Comparison of ENCODE assay signal across 10 cellular contexts in genomic region chr19:35904312-35905068, GRCh38. TPM values are rescaled to one million over a fixed set of nuclear protein-coding genes. Genes with fewer than 3 reads are reported as not detected.
DNase-seq lines count a peak whose midpoint lies in the region; ATAC-seq, FAIRE-seq and TF ChIP-seq lines count a peak whose summit lies in the region.
"Had no signal": no experiment of that assay in that cellular context is flagged by ENCODE, and none has a peak within 500 bp of the region (broad histone marks: within the 10 kb centered on the region; RNA-seq: fewer than 3 reads in every experiment).

No MANE protein-coding gene starts in this region.

- no peak for TF ChIP-seq POLR2A in GM12878 (IDR thresholded peaks at IDR 0.05; ENCODE audit: low read depth, low read length)

- peak overlapping the region; percentile 100 for H3K4me3 Mint-ChIP-seq in CD4-positive, alpha-beta T cell
- H3K4me3 Mint-ChIP-seq in neural crest cell: peak overlapping the region; percentile 35

- CTCF ChIA-PET in CD4-positive, alpha-beta T cell (lab: Charles Lee): interaction anchor here (1.7 kb wide), 1 partner anchor 27 kb away, joined by 5 read pairs; no protein-coding TSS in a partner anchor
- CTCF ChIA-PET in GM12878 (lab: Yijun Ruan, JAX): interaction anchor here (3.1 kb wide), 1 partner anchor 25 kb away, joined by 13 read pairs; no protein-coding TSS in a partner anchor

- no peaks in the 10 kb centered on the region for H3K9me3 Mint-ChIP-seq in CD4-positive, alpha-beta T cell
- H3K9me3 Mint-ChIP-seq in neural crest cell: no peaks in the 10 kb centered on the region

- no TSS peak for BruUV-seq in GM12878 (replicated peaks; lab: Mats Ljungman, UMichigan)

- TF ChIP-seq EP300 in GM12878 (IDR thresholded peaks at IDR 0.05; ENCODE audit: borderline replicate concordance in 1 of 2, control insufficient read depth in 1 of 2, low read depth in 2 of 2, low read length in 2 of 2): no peak

- no peaks in the 10 kb centered on the region for H4K20me1 ChIP-seq in GM12878 (ENCODE audit: control insufficient read depth, insufficient read depth)

- no peak for TF ChIP-seq RAD21 in GM12878 (IDR thresholded peaks at IDR 0.05; ENCODE audit: insufficient read depth, low read depth, low read length)

- no peak overlapping the region for H3K9ac ChIP-seq in GM12878 (ENCODE audit: control insufficient read depth, insufficient read depth, low read length)

- no peak for DNase-seq in CD4-positive, alpha-beta T cell
- DNase-seq in Kasumi-1 (lab: John Stamatoyannopoulos, UW): peak; percentile 60 to 78
- DNase-seq in GM12878 (ENCODE audit: low read depth, low spot score): no peak
- DNase-seq in neural crest cell (ENCODE audit: low read depth, low spot score): no peak
- no peak for DNase-seq in middle frontal gyrus (ENCODE audit: extremely low spot score, low spot score)
- DNase-seq in retina: no peak

- ATAC-seq in CD4-positive, alpha-beta T cell (ENCODE audit: poor library complexity): no peak
- ATAC-seq in GM12878: no peak
- no peak for ATAC-seq in GM21737 (IDR thresholded peaks at IDR 0.05; ENCODE audit: unreplicated experiment)
- ATAC-seq in HG02759 (IDR thresholded peaks at IDR 0.05; ENCODE audit: unreplicated experiment): no peak

- POLR2A ChIA-PET in CD4-positive, alpha-beta T cell (lab: Charles Lee): interaction anchor here (1.1 to 2.7 kb wide), 5 partner anchors 19 to 156 kb away, joined by 3 to 21 read pairs (median 7); partner anchors contain the start of gene LIN37
- POLR2A ChIA-PET in GM12878 (lab: Charles Lee): interaction anchor here (0.9 to 2.4 kb wide), 4 partner anchors 9 to 192 kb away, joined by 3 to 22 read pairs (median 6); no protein-coding TSS in a partner anchor

- RAD21 ChIA-PET in GM12878 (lab: Charles Lee; ENCODE audit: unreplicated experiment): interaction anchor here (4.9 kb wide), 1 partner anchor 25 kb away, joined by 37 read pairs; no protein-coding TSS in a partner anchor

- H3K27ac Mint-ChIP-seq in CD4-positive, alpha-beta T cell: peak overlapping the region; percentile 92
- H3K27ac Mint-ChIP-seq in neural crest cell (ENCODE audit: unreplicated experiment): no peak overlapping the region

- peaks cover 52% of the 10 kb centered on the region for H3K4me1 Mint-ChIP-seq in CD4-positive, alpha-beta T cell (ENCODE audit: low read depth)
- H3K4me1 Mint-ChIP-seq in neural crest cell: peaks cover 6% of the 10 kb centered on the region

- H3K27me3 ChIP-seq in CD4-positive, alpha-beta T cell (ENCODE audit: control insufficient read depth, insufficient read depth, low read length): no peaks in the 10 kb centered on the region
- no peaks in the 10 kb centered on the region for H3K27me3 ChIP-seq in GM12878 (replicated peaks in 1 of 2; ENCODE audit: control insufficient read depth in 2 of 2, insufficient read depth in 2 of 2, low read length in 1 of 2)

- FAIRE-seq in GM12878 (lab: Jason Lieb, UNC): no peak

- peak overlapping the region; percentile 100 for H3K27ac ChIP-seq in CD4-positive, alpha-beta T cell (ENCODE audit: low read depth, low read length)
- H3K27ac ChIP-seq in GM12878 (ENCODE audit: control insufficient read depth, insufficient read depth): peak overlapping the region; percentile 96

- no peak for TF ChIP-seq CTCF in CD4-positive, alpha-beta T cell (IDR thresholded peaks at IDR 0.05)
- TF ChIP-seq CTCF in GM12878 (IDR thresholded peaks at IDR 0.05 in 2 of 3, conservative IDR thresholded peaks at IDR 0.05 in 1 of 3; ENCODE audit: control insufficient read depth in 2 of 3, extremely low read depth in 1 of 3, insufficient read depth in 1 of 3, low read depth in 3 of 3, low read length in 3 of 3) (no peak), neural crest cell (conservative IDR thresholded peaks at IDR 0.05) (no peak)

- SMC1A ChIA-PET in GM12878 (lab: Charles Lee; ENCODE audit: uncharacterized antibody, unreplicated experiment): interaction anchor here (1.8 to 2.2 kb wide), 3 partner anchors 8 to 27 kb away, joined by 4 to 8 read pairs (median 7); no protein-coding TSS in a partner anchor

- no peaks in the 10 kb centered on the region for H3K9me3 ChIP-seq in CD4-positive, alpha-beta T cell (ENCODE audit: control insufficient read depth, low read length)
- no peaks in the 10 kb centered on the region for H3K9me3 ChIP-seq in GM12878 (replicated peaks; ENCODE audit: control insufficient read depth, insufficient read depth, low read length)

- in situ Hi-C loops in GM12878 (cut with MboI): loop anchor here (10.0 kb wide), 1 partner anchor 570 kb away; no protein-coding TSS in a partner anchor

- no peak overlapping the region for H2AFZ ChIP-seq in GM12878 (ENCODE audit: control insufficient read depth, low read depth, low read length)

- H3K4me1 ChIP-seq in GM12878 (ENCODE audit: control insufficient read depth, insufficient read depth, low read length): peaks cover 47% of the 10 kb centered on the region

- WGBS in GM12878 (ENCODE audit: insufficient coverage, insufficient replicate concordance, low lambda C conversion rate, missing lambda C conversion rate): 78% methylated on average over 10 of the region's 10 CpGs

- H3K27me3 Mint-ChIP-seq in CD4-positive, alpha-beta T cell: no peaks in the 10 kb centered on the region
- peaks cover 45% of the 10 kb centered on the region for H3K27me3 Mint-ChIP-seq in neural crest cell (ENCODE audit: low read depth)

- peaks cover 12% of the 10 kb centered on the region for H3K79me2 ChIP-seq in GM12878 (ENCODE audit: control insufficient read depth, insufficient read depth, low read length)

- no peak overlapping the region; the same call in 1 of the 2 replicates for H3K4me3 ChIP-seq in GM12878
- H3K4me3 ChIP-seq: lung had no signal

- no peaks in the 10 kb centered on the region for H3K36me3 ChIP-seq in GM12878 (ENCODE audit: control insufficient read depth in 2 of 2, insufficient read depth in 2 of 2, low read length in 1 of 2)

- intact Hi-C loops in CD4-positive, alpha-beta T cell (cut with DNase I, micrococcal nuclease): no loop called here
- intact Hi-C loops in GM12878 (cut with micrococcal nuclease; ENCODE audit: unreplicated experiment): loop anchor here (5.0 kb wide), 1 partner anchor 192 kb away; no protein-coding TSS in a partner anchor

- peaks cover 14% of the 10 kb centered on the region for H3K36me3 Mint-ChIP-seq in CD4-positive, alpha-beta T cell (ENCODE audit: low read depth)
- no peaks in the 10 kb centered on the region for H3K36me3 Mint-ChIP-seq in neural crest cell (ENCODE audit: low read depth)

- H3K4me2 ChIP-seq in GM12878 (ENCODE audit: control insufficient read depth, insufficient read depth): no peak overlapping the region

RNA-seq across cellular contexts. Expression of gene HCST, which starts 2.2 kb away (rescaled TPM):
- 10 to 100 TPM; 72.4 to 78.6 TPM for total RNA-seq in CD4-positive, alpha-beta T cell
- 2.4 and 3.4 TPM in 2 replicates for total RNA-seq in GM12878 (2013; cell fraction: nucleolus; rRNA removed)
- total RNA-seq in GM12878 (2014; rRNA removed) (27.3 and 33.3 TPM in 2 replicates), GM12878 (2014; rRNA removed; fragmentation: Illumina TruSeq; extraction: Trizol) (25.5 and 26.1 TPM in 2 replicates), GM12878 (2021) (28.6 and 30.7 TPM in 2 replicates), neural crest cell (not detected in 2 replicates)
- 203 TPM for polyA plus RNA-seq in GM12878 (2011; ENCODE audit: low read depth)
- polyA plus RNA-seq in GM12878 (2011; rRNA removed) (9.8 and 13.3 TPM in 2 replicates), GM12878 (2014; fragmentation: Illumina TruSeq; extraction: Trizol) (3.0 and 7.5 TPM in 2 replicates), GM12878 (2014; fragmentation: Nextera tagmentation; extraction: Ambion mirVana) (10 to 100 TPM; 34.0 to 40.4 TPM), GM12878 (2014; rRNA removed) (79.6 and 82.0 TPM in 2 replicates), GM12878 (2016; fragmentation: Nextera tagmentation; extraction: Ambion mirVana) (10 to 100 TPM; 41.9 to 48.2 TPM)
- polyA plus RNA-seq in GM12878 (2011; cell fraction: cytosol; rRNA removed): 33.0 and 45.1 TPM in 2 replicates
- polyA plus RNA-seq in GM12878 (2011; cell fraction: nucleus; rRNA removed): 9.7 and 15.3 TPM in 2 replicates
- polyA plus RNA-seq in GM12878 (2012): 51.7 and 80.9 TPM in 2 replicates
- 23.0 and 67.9 TPM in 2 replicates for polyA minus RNA-seq in GM12878 (2011; rRNA and poly(A)+ RNA removed)
- 10.2 and 17.3 TPM in 2 replicates for polyA minus RNA-seq in GM12878 (2011; cell fraction: cytosol; rRNA and poly(A)+ RNA removed)
- 3.0 and 7.3 TPM in 2 replicates for polyA minus RNA-seq in GM12878 (2011; cell fraction: nucleus; rRNA and poly(A)+ RNA removed)
- total RNA-seq: Daoy had no signal

RNA-seq across cellular contexts. Expression of gene TYROBP, which starts 3.6 kb away (rescaled TPM):
- total RNA-seq in CD4-positive, alpha-beta T cell: 1 to 10 TPM; 6.0 to 7.6 TPM
- total RNA-seq in GM12878 (2013; cell fraction: nucleolus; rRNA removed): not detected in 2 replicates
- total RNA-seq in GM12878 (2014; rRNA removed) (0.44 and 0.62 TPM in 2 replicates), GM12878 (2014; rRNA removed; fragmentation: Illumina TruSeq; extraction: Trizol) (0.36 and 0.41 TPM in 2 replicates), GM12878 (2021) (0.40 and 0.54 TPM in 2 replicates), neural crest cell (not detected in 2 replicates)
- not detected for polyA plus RNA-seq in GM12878 (2011; ENCODE audit: low read depth)
- polyA plus RNA-seq in GM12878 (2011; rRNA removed) (not detected in 2 replicates), GM12878 (2014; fragmentation: Illumina TruSeq; extraction: Trizol) (0.78 TPM in 1 of 2 replicates, not detected in the other), GM12878 (2014; fragmentation: Nextera tagmentation; extraction: Ambion mirVana) (under 1 TPM in 1 of 2 experiments, not detected in 1; 0.33 TPM), GM12878 (2014; rRNA removed) (1.4 and 2.4 TPM in 2 replicates), GM12878 (2016; fragmentation: Nextera tagmentation; extraction: Ambion mirVana) (under 1 TPM; 0.54 to 0.62 TPM)
- 0.27 TPM in 1 of 2 replicates, not detected in the other for polyA plus RNA-seq in GM12878 (2011; cell fraction: cytosol; rRNA removed)
- polyA plus RNA-seq in GM12878 (2011; cell fraction: nucleus; rRNA removed): not detected in 2 replicates
- not detected in 2 replicates for polyA plus RNA-seq in GM12878 (2012)
- polyA minus RNA-seq in GM12878 (2011; rRNA and poly(A)+ RNA removed): not detected in 2 replicates
- not detected in 2 replicates for polyA minus RNA-seq in GM12878 (2011; cell fraction: cytosol; rRNA and poly(A)+ RNA removed)
- polyA minus RNA-seq in GM12878 (2011; cell fraction: nucleus; rRNA and poly(A)+ RNA removed): not detected in 2 replicates
- total RNA-seq: Daoy had no signal

RNA-seq across cellular contexts. Expression of gene NFKBID, which starts 4.2 kb away (rescaled TPM):
- 10 to 100 TPM; 26.5 to 30.1 TPM for total RNA-seq in CD4-positive, alpha-beta T cell
- 84.8 and 94.2 TPM in 2 replicates for total RNA-seq in GM12878 (2013; cell fraction: nucleolus; rRNA removed)
- total RNA-seq in GM12878 (2014; rRNA removed): 32.0 and 36.3 TPM in 2 replicates
- 13.4 and 13.8 TPM in 2 replicates for total RNA-seq in GM12878 (2014; rRNA removed; fragmentation: Illumina TruSeq; extraction: Trizol)
- 30.3 and 36.9 TPM in 2 replicates for total RNA-seq in GM12878 (2021)
- polyA plus RNA-seq in GM12878 (2011; ENCODE audit: low read depth): 30.6 TPM
- 5.9 and 12.3 TPM in 2 replicates for polyA plus RNA-seq in GM12878 (2011; rRNA removed)
- 19.8 and 22.3 TPM in 2 replicates for polyA plus RNA-seq in GM12878 (2011; cell fraction: cytosol; rRNA removed)
- 130 and 132 TPM in 2 replicates for polyA plus RNA-seq in GM12878 (2011; cell fraction: nucleus; rRNA removed)
- 28.7 and 39.4 TPM in 2 replicates for polyA plus RNA-seq in GM12878 (2012)
- 18.0 and 25.1 TPM in 2 replicates for polyA plus RNA-seq in GM12878 (2014; fragmentation: Illumina TruSeq; extraction: Trizol)
- 1 to 10 TPM; 3.0 to 3.8 TPM for polyA plus RNA-seq in GM12878 (2014; fragmentation: Nextera tagmentation; extraction: Ambion mirVana)
- 46.7 and 53.3 TPM in 2 replicates for polyA plus RNA-seq in GM12878 (2014; rRNA removed)
- 10 to 100 TPM; 16.6 to 19.5 TPM for polyA plus RNA-seq in GM12878 (2016; fragmentation: Nextera tagmentation; extraction: Ambion mirVana)
- polyA minus RNA-seq in GM12878 (2011; rRNA and poly(A)+ RNA removed): 15.9 and 34.7 TPM in 2 replicates
- 9.9 and 10.3 TPM in 2 replicates for polyA minus RNA-seq in GM12878 (2011; cell fraction: cytosol; rRNA and poly(A)+ RNA removed)
- polyA minus RNA-seq in GM12878 (2011; cell fraction: nucleus; rRNA and poly(A)+ RNA removed): 56.5 and 78.1 TPM in 2 replicates
- 6.4 and 8.0 TPM in 2 replicates for total RNA-seq in neural crest cell

RNA-seq across cellular contexts. Expression of gene LRFN3, which starts 31.7 kb away (rescaled TPM):
- total RNA-seq in CD4-positive, alpha-beta T cell: 1 to 10 TPM; 4.2 to 4.5 TPM
- total RNA-seq in GM12878 (2013; cell fraction: nucleolus; rRNA removed): 1.0 TPM in 2 replicates
- 0.76 and 2.0 TPM in 2 replicates for total RNA-seq in GM12878 (2014; rRNA removed)
- 0.28 and 0.54 TPM in 2 replicates for total RNA-seq in GM12878 (2014; rRNA removed; fragmentation: Illumina TruSeq; extraction: Trizol)
- total RNA-seq in GM12878 (2021): 5.8 and 7.3 TPM in 2 replicates
- polyA plus RNA-seq in GM12878 (2011; ENCODE audit: low read depth): 1.4 TPM
- 0.05 TPM in 1 of 2 replicates, not detected in the other for polyA plus RNA-seq in GM12878 (2011; rRNA removed)
- 0.06 and 0.12 TPM in 2 replicates for polyA plus RNA-seq in GM12878 (2011; cell fraction: cytosol; rRNA removed)
- 0.21 and 0.53 TPM in 2 replicates for polyA plus RNA-seq in GM12878 (2011; cell fraction: nucleus; rRNA removed)
- 3.6 and 3.9 TPM in 2 replicates for polyA plus RNA-seq in GM12878 (2012)
- 2.1 and 3.2 TPM in 2 replicates for polyA plus RNA-seq in GM12878 (2014; fragmentation: Illumina TruSeq; extraction: Trizol)
- polyA plus RNA-seq in GM12878 (2014; fragmentation: Nextera tagmentation; extraction: Ambion mirVana): under 1 TPM in 1 of 2 experiments, not detected in 1; 0.02 TPM
- 2.6 and 6.6 TPM in 2 replicates for polyA plus RNA-seq in GM12878 (2014; rRNA removed)
- 1 to 10 TPM; 1.6 to 2.6 TPM for polyA plus RNA-seq in GM12878 (2016; fragmentation: Nextera tagmentation; extraction: Ambion mirVana)
- 0.31 TPM in 1 of 2 replicates, not detected in the other for polyA minus RNA-seq in GM12878 (2011; rRNA and poly(A)+ RNA removed)
- polyA minus RNA-seq in GM12878 (2011; cell fraction: cytosol; rRNA and poly(A)+ RNA removed): not detected in 2 replicates
- 0.38 and 0.73 TPM in 2 replicates for polyA minus RNA-seq in GM12878 (2011; cell fraction: nucleus; rRNA and poly(A)+ RNA removed)
- 33.9 and 36.0 TPM in 2 replicates for total RNA-seq in neural crest cell

RNA-seq across cellular contexts. Expression of gene APLP1, which starts 36.1 kb away (rescaled TPM):
- total RNA-seq in CD4-positive, alpha-beta T cell: not detected
- total RNA-seq in GM12878 (2013; cell fraction: nucleolus; rRNA removed): 0.23 and 0.47 TPM in 2 replicates
- 1.0 and 1.9 TPM in 2 replicates for total RNA-seq in GM12878 (2014; rRNA removed)
- total RNA-seq in GM12878 (2014; rRNA removed; fragmentation: Illumina TruSeq; extraction: Trizol): 0.45 TPM in 1 of 2 replicates, not detected in the other
- 0.51 and 1.5 TPM in 2 replicates for total RNA-seq in GM12878 (2021)
- polyA plus RNA-seq in GM12878 (2011; ENCODE audit: low read depth): 1.2 TPM
- 1.3 and 2.2 TPM in 2 replicates for polyA plus RNA-seq in GM12878 (2011; rRNA removed)
- 1.5 and 1.8 TPM in 2 replicates for polyA plus RNA-seq in GM12878 (2011; cell fraction: cytosol; rRNA removed)
- polyA plus RNA-seq in GM12878 (2011; cell fraction: nucleus; rRNA removed): 5.1 and 5.7 TPM in 2 replicates
- 1.5 and 1.7 TPM in 2 replicates for polyA plus RNA-seq in GM12878 (2012)
- polyA plus RNA-seq in GM12878 (2014; fragmentation: Illumina TruSeq; extraction: Trizol): 0.91 TPM in 1 of 2 replicates, not detected in the other
- polyA plus RNA-seq in GM12878 (2014; fragmentation: Nextera tagmentation; extraction: Ambion mirVana): under 1 TPM in 1 of 2 experiments, not detected in 1; 0.07 TPM
- polyA plus RNA-seq in GM12878 (2014; rRNA removed): 0.62 and 0.83 TPM in 2 replicates
- 1 to 10 TPM; 1.2 to 1.8 TPM for polyA plus RNA-seq in GM12878 (2016; fragmentation: Nextera tagmentation; extraction: Ambion mirVana)
- 1.3 and 6.9 TPM in 2 replicates for polyA minus RNA-seq in GM12878 (2011; rRNA and poly(A)+ RNA removed)
- polyA minus RNA-seq in GM12878 (2011; cell fraction: cytosol; rRNA and poly(A)+ RNA removed): 1.3 and 1.5 TPM in 2 replicates
- 1.7 and 1.9 TPM in 2 replicates for polyA minus RNA-seq in GM12878 (2011; cell fraction: nucleus; rRNA and poly(A)+ RNA removed)
- 140 and 143 TPM in 2 replicates for total RNA-seq in neural crest cell

Comparison
In these comparisons a context has a peak if more than half of its experiments do, and no peak if none do; other contexts are left out.
1. DNase-seq: peak in Kasumi-1 (2 of 2); none in CD4-positive, alpha-beta T cell (0 of 10), GM12878 (single experiment), neural crest cell (single experiment), middle frontal gyrus (single experiment) and retina (single experiment).